Comparison of ENCODE assay signal across 9 cellular contexts in the genomic region with DNA sequence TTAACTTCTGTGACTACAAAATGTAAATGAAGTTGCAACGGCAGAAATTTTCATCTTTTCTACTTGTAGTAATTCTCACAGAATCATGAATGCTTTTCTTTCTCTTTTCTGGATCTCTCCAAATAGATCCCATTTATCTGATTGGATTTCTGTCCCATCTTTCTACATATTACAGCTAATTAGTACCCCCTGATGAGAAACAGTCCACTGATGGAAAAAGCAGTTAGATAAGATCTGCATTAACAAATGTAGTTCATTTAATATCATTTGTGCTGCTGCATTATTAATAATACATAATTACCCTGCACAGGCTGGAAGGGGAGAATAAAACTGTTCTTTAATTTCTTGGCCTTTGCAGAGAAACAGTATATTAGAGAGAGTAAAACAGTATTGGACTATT.
"Had no signal": no experiment of that assay in that cellular context is flagged by ENCODE, and none has a peak within 500 bp of the region (broad histone marks: within the 10 kb centered on the region; RNA-seq: fewer than 3 reads in every experiment).

No MANE protein-coding gene starts in this region.

- H3K27ac ChIP-seq: GM23248 had no signal

- H3K36me3 ChIP-seq: HAP-1 had no signal

- ATAC-seq: GM23338, HCT116 had no signal

- DNase-seq: GM23248, GOT3, H7, H9, HCEC 1CT, HFFc6 had no signal

- H3K4me1 ChIP-seq: HAP-1 had no signal

- H3K9me3 ChIP-seq: HAP-1 had no signal

- H3K9ac ChIP-seq: GM23248 had no signal

- H3K4me2 ChIP-seq: GM23338 had no signal

- H3K4me3 ChIP-seq: GM23248, GM23338, HAP-1 had no signal

- H2AFZ ChIP-seq: GM23248, GM23338 had no signal
